Comparison of ENCODE assay signal across 8 cellular contexts in genomic region chr22:42300286-42301071, GRCh38.
DNase-seq lines count a peak whose midpoint lies in the region; ATAC-seq lines count a peak whose summit lies in the region.

No MANE protein-coding gene starts in this region.

- DNase-seq in activated gamma-delta T cell treated with Interleukin-2 at 50 U/mL for 16 hours (peak; percentile 42), activated gamma-delta T cell (lab: John Stamatoyannopoulos, UW) (no peak), SKM-1 treated with dmso at 0.1 percent for 144 hours (lab: John Stamatoyannopoulos, UW; ENCODE audit: unreplicated experiment) (peak; percentile 62), NCI-H1417 (lab: John Stamatoyannopoulos, UW) (no peak), putamen (ENCODE audit: low spot score) (no peak)
- DNase-seq in stimulated activated CD4-positive, alpha-beta T cell treated with anti-CD3 and anti-CD28 coated beads, Interleukin-2, amount 100 ng/mL, for 4 hours (ENCODE audit: low read depth) = peak; percentile 37

- H3K4me3 Mint-ChIP-seq in dendritic cell treated with granulocyte-macrophage colony-stimulating factor and Interleukin-4, amounts not matched to agents 40 ng/mL and 50 ng/mL, for 4 days = peak overlapping the region; percentile 41

- peaks cover 57% of the 10 kb centered on the region for H3K4me1 Mint-ChIP-seq in dendritic cell treated with granulocyte-macrophage colony-stimulating factor and Interleukin-4, amounts not matched to agents 40 ng/mL and 50 ng/mL, for 4 days (ENCODE audit: low read depth)

- H3K9me3 Mint-ChIP-seq in dendritic cell treated with granulocyte-macrophage colony-stimulating factor and Interleukin-4, amounts not matched to agents 40 ng/mL and 50 ng/mL, for 4 days = no peaks in the 10 kb centered on the region

- peaks cover 25% of the 10 kb centered on the region for H3K27me3 Mint-ChIP-seq in dendritic cell treated with granulocyte-macrophage colony-stimulating factor and Interleukin-4, amounts not matched to agents 40 ng/mL and 50 ng/mL, for 4 days

- intact Hi-C loops in dendritic cell treated with granulocyte-macrophage colony-stimulating factor and Interleukin-4, amounts not matched to agents 40 ng/mL and 50 ng/mL, for 4 days (cut with micrococcal nuclease) = no loop called here

- no peaks in the 10 kb centered on the region for H3K36me3 Mint-ChIP-seq in dendritic cell treated with granulocyte-macrophage colony-stimulating factor and Interleukin-4, amounts not matched to agents 40 ng/mL and 50 ng/mL, for 4 days (ENCODE audit: low read depth)

- peak overlapping the region; percentile 41 for H3K27ac Mint-ChIP-seq in dendritic cell treated with granulocyte-macrophage colony-stimulating factor and Interleukin-4, amounts not matched to agents 40 ng/mL and 50 ng/mL, for 4 days

- ATAC-seq in HG03280 (IDR thresholded peaks at IDR 0.05; ENCODE audit: unreplicated experiment) = no peak

Comparison
In these comparisons a context has a peak if more than half of its experiments do, and no peak if none do; other contexts are left out.
1. DNase-seq: peak in activated gamma-delta T cell treated with Interleukin-2 at 50 U/mL for 16 hours (single experiment), SKM-1 treated with dmso at 0.1 percent for 144 hours (single experiment) and stimulated activated CD4-positive, alpha-beta T cell treated with anti-CD3 and anti-CD28 coated beads, Interleukin-2, amount 100 ng/mL, for 4 hours (single experiment); none in activated gamma-delta T cell (single experiment), NCI-H1417 (0 of 3) and putamen (single experiment).